ENCODE assay signal across 16 cellular contexts in the genomic region with DNA sequence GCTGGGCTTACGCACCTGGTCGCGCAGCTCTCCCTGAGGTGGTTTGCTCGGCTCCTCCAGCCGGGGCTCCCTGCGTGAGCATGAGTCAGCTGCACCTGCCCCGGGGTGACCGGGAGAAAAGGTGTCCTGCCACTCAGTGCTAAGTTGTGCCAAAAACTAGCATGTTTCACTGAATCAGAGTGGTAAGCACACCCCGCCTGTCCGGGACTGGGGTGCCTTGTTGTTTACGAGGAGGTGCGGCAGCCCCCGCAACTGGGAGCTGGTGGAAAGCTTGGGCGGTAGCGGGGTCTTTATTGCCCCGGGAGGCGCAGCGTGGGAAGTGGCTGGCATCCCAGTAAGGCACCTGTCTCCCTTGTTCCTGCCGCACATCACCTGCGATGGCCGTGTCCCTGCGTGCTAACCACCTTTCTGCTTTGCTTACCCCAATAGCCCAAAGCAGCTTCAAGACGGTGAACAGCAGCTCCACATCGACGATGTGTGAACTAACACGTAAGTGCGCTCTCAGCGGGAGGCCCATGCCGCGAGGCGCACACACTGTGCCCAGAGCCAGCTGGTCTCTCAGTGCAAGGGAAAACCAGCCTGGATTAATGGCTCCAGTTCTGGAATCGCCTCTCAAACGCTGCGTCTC.
DNase-seq lines count a peak whose midpoint lies in the region; ATAC-seq and TF ChIP-seq lines count a peak whose summit lies in the region.
"Had no signal": no experiment of that assay in that cellular context is flagged by ENCODE, and none has a peak within 500 bp of the region (broad histone marks: within the 10 kb centered on the region; RNA-seq: fewer than 3 reads in every experiment).

No MANE protein-coding gene starts in this region.

- H3K79me2 ChIP-seq in neural progenitor cell (ENCODE audit: low read depth) = no peaks in the 10 kb centered on the region

- no peaks in the 10 kb centered on the region for H3K9me3 ChIP-seq in neural progenitor cell (ENCODE audit: low read depth)

- CTCF ChIA-PET in activated CD8-positive, alpha-beta T cell treated with anti-CD3 and anti-CD28 coated beads for 36 hours (lab: Charles Lee) = no interaction called here

- H3K27me3 Mint-ChIP-seq in chondrocyte (ENCODE audit: low read depth) = no peaks in the 10 kb centered on the region
- H3K27me3 Mint-ChIP-seq in neural progenitor cell (ENCODE audit: insufficient read depth, low read depth) = peaks cover 4% of the 10 kb centered on the region
- no peaks in the 10 kb centered on the region for H3K27me3 Mint-ChIP-seq in activated CD8-positive, alpha-beta T cell treated with anti-CD3 and anti-CD28 coated beads for 36 hours
- H3K27me3 Mint-ChIP-seq: CD4-positive, alpha-beta T cell had no signal

- intact Hi-C loops in activated CD8-positive, alpha-beta T cell treated with anti-CD3 and anti-CD28 coated beads for 36 hours (cut with micrococcal nuclease) = no loop called here

- no peaks in the 10 kb centered on the region for H3K27me3 ChIP-seq in H7 (ENCODE audit: control insufficient read depth, insufficient read depth, low read length)
- H3K27me3 ChIP-seq in neural progenitor cell = no peaks in the 10 kb centered on the region

- H3K36me3 ChIP-seq in H7 (replicated peaks; ENCODE audit: control insufficient read depth, insufficient read depth, low read length) (no peaks in the 10 kb centered on the region), neural progenitor cell (no peaks in the 10 kb centered on the region)

- H3K4me3 Mint-ChIP-seq in chondrocyte (ENCODE audit: unreplicated experiment) (no peak overlapping the region), neural progenitor cell (no peak overlapping the region)
- no peak overlapping the region for H3K4me3 Mint-ChIP-seq in activated CD8-positive, alpha-beta T cell treated with anti-CD3 and anti-CD28 coated beads for 36 hours
- H3K4me3 Mint-ChIP-seq: CD4-positive, alpha-beta T cell had no signal

- no peak overlapping the region for H3K4me2 ChIP-seq in neural progenitor cell
- H3K4me2 ChIP-seq: A549 had no signal

- POLR2A ChIA-PET in activated CD8-positive, alpha-beta T cell treated with anti-CD3 and anti-CD28 coated beads for 36 hours (lab: Charles Lee) = interaction anchor here (1.0 to 1.1 kb wide), 2 partner anchors 11 to 12 kb away, joined by 3 read pairs; no protein-coding TSS in a partner anchor

- H4K20me1 ChIP-seq in neural progenitor cell (ENCODE audit: low read depth) = no peaks in the 10 kb centered on the region

- H3K27ac Mint-ChIP-seq in chondrocyte (ENCODE audit: unreplicated experiment) = no peak overlapping the region
- H3K27ac Mint-ChIP-seq in neural progenitor cell = no peak overlapping the region
- no peak overlapping the region for H3K27ac Mint-ChIP-seq in activated CD8-positive, alpha-beta T cell treated with anti-CD3 and anti-CD28 coated beads for 36 hours
- H3K27ac Mint-ChIP-seq: CD4-positive, alpha-beta T cell had no signal

- ATAC-seq in activated CD8-positive, alpha-beta T cell treated with anti-CD3 and anti-CD28 coated beads for 36 hours = no peak
- ATAC-seq: A549 had no signal

- H3F3A ChIP-seq in neural progenitor cell (ENCODE audit: low read depth) = no peaks in the 10 kb centered on the region

- H3K4me1 ChIP-seq in neural progenitor cell = peaks cover 7% of the 10 kb centered on the region
- H3K4me1 ChIP-seq: A549, Caco-2 had no signal

- no peak overlapping the region for H2AFZ ChIP-seq in neural progenitor cell (replicated peaks)

- H3K9ac ChIP-seq in neural progenitor cell = no peak overlapping the region

- H3K4me1 Mint-ChIP-seq in chondrocyte (ENCODE audit: low read depth) = no peaks in the 10 kb centered on the region
- H3K4me1 Mint-ChIP-seq in neural progenitor cell = peaks cover 7% of the 10 kb centered on the region
- no peaks in the 10 kb centered on the region for H3K4me1 Mint-ChIP-seq in activated CD8-positive, alpha-beta T cell treated with anti-CD3 and anti-CD28 coated beads for 36 hours (ENCODE audit: low read depth)

- no peak overlapping the region for H3K27ac ChIP-seq in neural progenitor cell
- H3K27ac ChIP-seq: 22Rv1, A549, C4-2B, HL-60 had no signal

- H3K4me3 ChIP-seq in H7 (ENCODE audit: insufficient read depth, low read depth, low read length) (no peak overlapping the region), neural progenitor cell (no peak overlapping the region)
- H3K4me3 ChIP-seq: A549 had no signal

- peak in 2 of 3 experiments; percentile 33 to 59 for DNase-seq in NCI-H1417 (lab: John Stamatoyannopoulos, UW)
- no peak for DNase-seq in NCI-H1417 treated with DMSO at 0.1 percent for 48 hours (lab: John Stamatoyannopoulos, UW)
- DNase-seq in H7 = peak; percentile 67
- DNase-seq in chondrocyte (ENCODE audit: low spot score) = peak; percentile 88
- DNase-seq in neural progenitor cell (ENCODE audit: low spot score) = peak; percentile 41
- no peak for DNase-seq in NCI-H187 treated with DMSO at 0.1 percent for 48 hours (lab: John Stamatoyannopoulos, UW)
- no peak for DNase-seq in activated CD8-positive, alpha-beta T cell treated with anti-CD3 and anti-CD28 coated beads for 36 hours
- DNase-seq in occipital lobe (lab: John Stamatoyannopoulos, UW) = no peak
- DNase-seq: AML-193; Caco-2; CD4-positive, alpha-beta T cell; HCEC 1CT had no signal

- TF ChIP-seq CTCF in chondrocyte (IDR thresholded peaks at IDR 0.05) = no peak
- no peak for TF ChIP-seq CTCF in neural progenitor cell (IDR thresholded peaks at IDR 0.05)
- no peak for TF ChIP-seq CTCF in activated CD8-positive, alpha-beta T cell treated with anti-CD3 and anti-CD28 coated beads for 36 hours (IDR thresholded peaks at IDR 0.05)

- H3K36me3 Mint-ChIP-seq in chondrocyte (ENCODE audit: low read depth) (no peaks in the 10 kb centered on the region), neural progenitor cell (peaks cover 19% of the 10 kb centered on the region)
- H3K36me3 Mint-ChIP-seq in activated CD8-positive, alpha-beta T cell treated with anti-CD3 and anti-CD28 coated beads for 36 hours (ENCODE audit: low read depth) = no peaks in the 10 kb centered on the region

- H3K9me3 Mint-ChIP-seq in chondrocyte (ENCODE audit: low read depth) (no peaks in the 10 kb centered on the region), neural progenitor cell (peaks cover 7% of the 10 kb centered on the region)
- H3K9me3 Mint-ChIP-seq in activated CD8-positive, alpha-beta T cell treated with anti-CD3 and anti-CD28 coated beads for 36 hours = no peaks in the 10 kb centered on the region
- H3K9me3 Mint-ChIP-seq: CD4-positive, alpha-beta T cell had no signal

Comparison
In these comparisons a context has a peak if more than half of its experiments do, and no peak if none do; other contexts are left out.
1. DNase-seq: peak in NCI-H1417 (2 of 3), H7 (single experiment), chondrocyte (single experiment) and neural progenitor cell (single experiment); none in NCI-H1417 treated with DMSO at 0.1 percent for 48 hours (single experiment), NCI-H187 treated with DMSO at 0.1 percent for 48 hours (single experiment), activated CD8-positive, alpha-beta T cell treated with anti-CD3 and anti-CD28 coated beads for 36 hours (single experiment) and occipital lobe (single experiment).